12 cellular contexts compared by ENCODE assay signal in genomic region chr2:54638774-54639187, GRCh38.
A peak's percentile ranks its signal among the peaks of the same experiment; 100 is the strongest.
DNase-seq lines count a peak whose midpoint lies in the region; ATAC-seq and TF ChIP-seq lines count a peak whose summit lies in the region.
"Had no signal": no experiment of that assay in that cellular context is flagged by ENCODE, and none has a peak within 500 bp of the region (broad histone marks: within the 10 kb centered on the region; RNA-seq: fewer than 3 reads in every experiment).

No MANE protein-coding gene starts in this region.

- peak overlapping the region in 4 of 7 donors; percentile 20 to 81 (median 49) for H3K27ac Mint-ChIP-seq in CD4-positive, alpha-beta memory T cell
- peak overlapping the region; percentile 84 for H3K27ac Mint-ChIP-seq in progenitor cell of endocrine pancreas
- no peak overlapping the region for H3K27ac Mint-ChIP-seq in stimulated activated naive B cell treated with anti-CD40 and anti-IgM and Interleukin-4, amounts not matched to agents 10 μg/mL and 1 μg/mL and 100 μg/mL, for 72 hours

- no peak overlapping the region for H3K4me3 Mint-ChIP-seq in CD4-positive, alpha-beta memory T cell
- H3K4me3 Mint-ChIP-seq in progenitor cell of endocrine pancreas (ENCODE audit: low read depth), result no peak overlapping the region
- H3K4me3 Mint-ChIP-seq in stimulated activated naive B cell treated with anti-CD40 and anti-IgM and Interleukin-4, amounts not matched to agents 10 μg/mL and 1 μg/mL and 100 μg/mL, for 72 hours, result no peak overlapping the region

- POLR2A ChIA-PET in CD4-positive, alpha-beta memory T cell (lab: Charles Lee; ENCODE audit: partially characterized antibody), result no interaction called here

- no peaks in the 10 kb centered on the region for H3K27me3 ChIP-seq in CD4-positive, alpha-beta memory T cell (ENCODE audit: insufficient read depth, low read length)

- no peak overlapping the region for H3K4me3 ChIP-seq in CD4-positive, alpha-beta memory T cell (ENCODE audit: low read length in 2 of 2)

- H3K9me3 Mint-ChIP-seq in CD4-positive, alpha-beta memory T cell, result no peaks in the 10 kb centered on the region
- no peaks in the 10 kb centered on the region for H3K9me3 Mint-ChIP-seq in progenitor cell of endocrine pancreas (ENCODE audit: low read depth)
- H3K9me3 Mint-ChIP-seq in stimulated activated naive B cell treated with anti-CD40 and anti-IgM and Interleukin-4, amounts not matched to agents 10 μg/mL and 1 μg/mL and 100 μg/mL, for 72 hours, result no peaks in the 10 kb centered on the region

- no peak for DNase-seq in CD4-positive, alpha-beta memory T cell
- DNase-seq in NCI-H187 treated with DMSO at 0.1 percent for 48 hours (lab: John Stamatoyannopoulos, UW), result peak; percentile 65
- no peak for DNase-seq in epithelial cell of prostate (ENCODE audit: low read depth, low spot score)
- DNase-seq in progenitor cell of endocrine pancreas (ENCODE audit: low spot score, unreplicated experiment), result no peak
- no peak for DNase-seq in stimulated activated naive B cell treated with anti-CD40 and anti-IgM and Interleukin-4, amounts not matched to agents 10 μg/mL and 1 μg/mL and 100 μg/mL, for 72 hours
- no peak for DNase-seq in CD1c-positive myeloid dendritic cell (ENCODE audit: extremely low spot score)
- no peak for DNase-seq in mucosa of gallbladder (ENCODE audit: low spot score)
- DNase-seq: activated gamma-delta T cell treated with Interleukin-2 at 50 U/mL for 16 hours, Calu3, NCI-H2081, substantia nigra had no signal

- peaks cover 27 to 45% (median 28%) of the 10 kb centered on the region in 4 donors for H3K4me1 Mint-ChIP-seq in CD4-positive, alpha-beta memory T cell
- peaks cover 10% of the 10 kb centered on the region for H3K4me1 Mint-ChIP-seq in progenitor cell of endocrine pancreas (ENCODE audit: low read depth)
- H3K4me1 Mint-ChIP-seq in stimulated activated naive B cell treated with anti-CD40 and anti-IgM and Interleukin-4, amounts not matched to agents 10 μg/mL and 1 μg/mL and 100 μg/mL, for 72 hours, result peaks cover 23 to 31% of the 10 kb centered on the region in 2 donors

- H3K9me3 ChIP-seq in CD4-positive, alpha-beta memory T cell (ENCODE audit: control insufficient read depth in 1 of 2, low read length in 2 of 2), result no peaks in the 10 kb centered on the region

- no peaks in the 10 kb centered on the region for H3K27me3 Mint-ChIP-seq in CD4-positive, alpha-beta memory T cell
- no peaks in the 10 kb centered on the region for H3K27me3 Mint-ChIP-seq in progenitor cell of endocrine pancreas
- no peaks in the 10 kb centered on the region for H3K27me3 Mint-ChIP-seq in stimulated activated naive B cell treated with anti-CD40 and anti-IgM and Interleukin-4, amounts not matched to agents 10 μg/mL and 1 μg/mL and 100 μg/mL, for 72 hours

- H3K4me1 ChIP-seq in CD4-positive, alpha-beta memory T cell (ENCODE audit: insufficient read depth, low read length), result peaks cover 10% of the 10 kb centered on the region

- H3K27ac ChIP-seq in CD4-positive, alpha-beta memory T cell (ENCODE audit: low read depth, low read length), result no peak overlapping the region
- H3K27ac ChIP-seq in epithelial cell of prostate, result peak overlapping the region; percentile 4

- peaks cover 27% of the 10 kb centered on the region for H3K36me3 ChIP-seq in CD4-positive, alpha-beta memory T cell (ENCODE audit: insufficient read depth, low read length)

- intact Hi-C loops in CD4-positive, alpha-beta memory T cell (cut with micrococcal nuclease), result no loop called here

- no peak for TF ChIP-seq CTCF in progenitor cell of endocrine pancreas (IDR thresholded peaks at IDR 0.05; ENCODE audit: unreplicated experiment)

- no peak for ATAC-seq in stimulated activated naive B cell treated with anti-CD40 and anti-IgM and Interleukin-4, amounts not matched to agents 10 μg/mL and 1 μg/mL and 100 μg/mL, for 72 hours (replicated peaks)
- no peak for ATAC-seq in GM18502 (IDR thresholded peaks at IDR 0.05; ENCODE audit: poor library complexity, unreplicated experiment)

- H3K36me3 Mint-ChIP-seq in CD4-positive, alpha-beta memory T cell, result peaks cover 69 to 85% of the 10 kb centered on the region in 2 donors
- peaks cover 25% of the 10 kb centered on the region for H3K36me3 Mint-ChIP-seq in progenitor cell of endocrine pancreas (ENCODE audit: insufficient read depth)
- peaks cover 17 to 53% of the 10 kb centered on the region in 2 donors for H3K36me3 Mint-ChIP-seq in stimulated activated naive B cell treated with anti-CD40 and anti-IgM and Interleukin-4, amounts not matched to agents 10 μg/mL and 1 μg/mL and 100 μg/mL, for 72 hours

- CTCF ChIA-PET in CD4-positive, alpha-beta memory T cell (lab: Charles Lee; ENCODE audit: partially characterized antibody), result interaction anchor here (1.3 to 1.8 kb wide), 2 partner anchors 26 to 66 kb away, joined by 5 to 6 read pairs; no protein-coding TSS in a partner anchor
